In genomic region chr4:5826437-5827107, GRCh38 we compare ENCODE assay signal across 18 cellular contexts.
"Had no signal": no experiment of that assay in that cellular context is flagged by ENCODE, and none has a peak within 500 bp of the region (broad histone marks: within the 10 kb centered on the region; RNA-seq: fewer than 3 reads in every experiment).

No MANE protein-coding gene starts in this region.

- H3K27me3 Mint-ChIP-seq: activated naive CD8-positive, alpha-beta T cell had no signal

- ATAC-seq: left lung; naive thymus-derived CD8-positive, alpha-beta T cell; psoas muscle had no signal

- DNase-seq: activated CD4-positive, alpha-beta T cell treated with anti-CD3 and anti-CD28 coated beads for 1 hour; activated CD4-positive, alpha-beta T cell treated with anti-CD3 and anti-CD28 coated beads, Interleukin-2, amount 50 U/mL, for 48 hours; activated CD8-positive, alpha-beta memory T cell treated with anti-CD3 and anti-CD28 coated beads, Interleukin-2, amount 50 U/mL, for 4 hours; activated effector memory CD4-positive, alpha-beta T cell treated with anti-CD3 and anti-CD28 coated beads, Interleukin-2, amount 50 U/mL, for 16 hours; activated T-cell treated with anti-CD3 and anti-CD28 coated beads, Interleukin-2, amount 50 U/mL, for 48 hours; cortex of kidney; effector CD4-positive, alpha-beta T cell; esophagus squamous epithelium; hypothalamus; kidney; naive thymus-derived CD8-positive, alpha-beta T cell; psoas muscle; T1000; tibial artery had no signal

- H3K9me3 Mint-ChIP-seq: naive thymus-derived CD8-positive, alpha-beta T cell had no signal

- H3K4me3 ChIP-seq: esophagus squamous epithelium, left lung, psoas muscle, right lobe of liver, tibial artery had no signal

- H3K4me3 Mint-ChIP-seq: activated naive CD8-positive, alpha-beta T cell; naive thymus-derived CD8-positive, alpha-beta T cell had no signal

- FAIRE-seq: kidney had no signal

- H3K27ac ChIP-seq: brain microvascular endothelial cell, esophagus squamous epithelium, left lung, psoas muscle, right lobe of liver, tibial artery had no signal

- H3K9me3 ChIP-seq: esophagus squamous epithelium, left lung, psoas muscle, right lobe of liver, tibial artery had no signal

- H3K36me3 Mint-ChIP-seq: activated naive CD8-positive, alpha-beta T cell; naive thymus-derived CD8-positive, alpha-beta T cell had no signal

- H3K36me3 ChIP-seq: right lobe of liver had no signal

- H3K27me3 ChIP-seq: brain microvascular endothelial cell, esophagus squamous epithelium, left lung, right lobe of liver, tibial artery had no signal

- H3K27ac Mint-ChIP-seq: activated naive CD8-positive, alpha-beta T cell had no signal

- H3K4me1 ChIP-seq: psoas muscle, right lobe of liver had no signal
